Comparison of ENCODE assay signal across 20 cellular contexts in genomic region chr15:54566654-54567053, GRCh38.
DNase-seq lines count a peak whose midpoint lies in the region; ATAC-seq, FAIRE-seq and TF ChIP-seq lines count a peak whose summit lies in the region.
"Had no signal": no experiment of that assay in that cellular context is flagged by ENCODE, and none has a peak within 500 bp of the region (broad histone marks: within the 10 kb centered on the region; RNA-seq: fewer than 3 reads in every experiment).

No MANE protein-coding gene starts in this region.

- H3K36me3 ChIP-seq in GM12878 (ENCODE audit: control insufficient read depth in 2 of 2, insufficient read depth in 2 of 2, low read length in 1 of 2) = no peaks in the 10 kb centered on the region
- H3K36me3 ChIP-seq in neural cell (ENCODE audit: insufficient read depth, low read length) = no peaks in the 10 kb centered on the region
- H3K36me3 ChIP-seq: BLaER1 treated with 17β-estradiol and CSF1 and Interleukin-3, amounts not matched to agents 10 nM and 100 nM had no signal

- peak; percentile 56 for DNase-seq in G401 (ENCODE audit: low spot score)
- DNase-seq in GM12878 (ENCODE audit: low read depth, low spot score) = no peak
- no peak for DNase-seq in NCI-H748 treated with DMSO at 0.1 percent for 48 hours (lab: John Stamatoyannopoulos, UW)
- DNase-seq in SKM-1 treated with dmso at 0.1 percent for 144 hours (lab: John Stamatoyannopoulos, UW; ENCODE audit: unreplicated experiment) = no peak
- DNase-seq in RPMI8226 = no peak
- DNase-seq: AML-193; Caco-2; Calu3; CD4-positive, alpha-beta T cell; CD8-positive, alpha-beta T cell; DMS79 treated with DMSO at 0.1 percent for 48 hours; GDM1 had no signal

- CTCF ChIA-PET in GM12878 (lab: Yijun Ruan, JAX) = interaction anchor here (1.4 to 2.0 kb wide), 3 partner anchors 9 to 40 kb away, joined by 3 to 5 read pairs (median 4); no protein-coding TSS in a partner anchor

- POLR2A ChIA-PET in GM12878 (lab: Charles Lee) = interaction anchor here (0.6 to 1.2 kb wide), 4 partner anchors 9 to 48 kb away, joined by 3 to 6 read pairs (median 4); no protein-coding TSS in a partner anchor

- H3K9me3 ChIP-seq in GM12878 (replicated peaks; ENCODE audit: control insufficient read depth, insufficient read depth, low read length) = no peaks in the 10 kb centered on the region
- H3K9me3 ChIP-seq in neural cell (ENCODE audit: low read length) = no peaks in the 10 kb centered on the region
- H3K9me3 ChIP-seq: A549; BLaER1 treated with 17β-estradiol and CSF1 and Interleukin-3, amounts not matched to agents 10 nM and 100 nM; Caco-2 had no signal

- no peak for TF ChIP-seq POLR2A in GM12878 (IDR thresholded peaks at IDR 0.05; ENCODE audit: low read depth, low read length)

- H4K20me1 ChIP-seq in GM12878 (ENCODE audit: control insufficient read depth, insufficient read depth) (no peaks in the 10 kb centered on the region), neural cell (ENCODE audit: insufficient read depth) (no peaks in the 10 kb centered on the region)
- H4K20me1 ChIP-seq: BLaER1 treated with 17β-estradiol and CSF1 and Interleukin-3, amounts not matched to agents 10 nM and 100 nM had no signal

- H3K4me3 ChIP-seq in GM12878 (no peak overlapping the region), neural cell (ENCODE audit: low read length) (peak overlapping the region; percentile 37)
- H3K4me3 ChIP-seq: A549; BLaER1 treated with 17β-estradiol and CSF1 and Interleukin-3, amounts not matched to agents 10 nM and 100 nM had no signal

- intact Hi-C loops in GM12878 (cut with micrococcal nuclease; ENCODE audit: unreplicated experiment) = no loop called here

- RAD21 ChIA-PET in GM12878 (lab: Charles Lee; ENCODE audit: unreplicated experiment) = interaction anchor here (0.7 to 6.1 kb wide), 7 partner anchors 10 to 655 kb away, joined by 3 to 36 read pairs (median 4); no protein-coding TSS in a partner anchor

- SMC1A ChIA-PET in GM12878 (lab: Charles Lee; ENCODE audit: uncharacterized antibody, unreplicated experiment) = interaction anchor here (0.6 to 4.0 kb wide), 12 partner anchors 10 to 540 kb away, joined by 3 to 16 read pairs (median 4); no protein-coding TSS in a partner anchor

- H3K4me2 ChIP-seq in GM12878 (ENCODE audit: control insufficient read depth, insufficient read depth) (no peak overlapping the region), neural cell (ENCODE audit: low read length) (peak overlapping the region; percentile 36)
- H3K4me2 ChIP-seq: A549; BLaER1 treated with 17β-estradiol and CSF1 and Interleukin-3, amounts not matched to agents 10 nM and 100 nM had no signal

- peak; percentile 50 for ATAC-seq in GM12878
- ATAC-seq: A549; CD8-positive, alpha-beta T cell had no signal

- H3K27me3 ChIP-seq in GM12878 (replicated peaks in 1 of 2; ENCODE audit: control insufficient read depth in 2 of 2, insufficient read depth in 2 of 2, low read length in 1 of 2) = no peaks in the 10 kb centered on the region
- no peaks in the 10 kb centered on the region for H3K27me3 ChIP-seq in neural cell (ENCODE audit: insufficient read depth, low read depth, low read length)
- H3K27me3 ChIP-seq: BLaER1 treated with 17β-estradiol and CSF1 and Interleukin-3, amounts not matched to agents 10 nM and 100 nM had no signal

- WGBS in GM12878 (ENCODE audit: insufficient coverage, insufficient replicate concordance, low lambda C conversion rate, missing lambda C conversion rate) = 21% methylated on average over 5 of the region's 5 CpGs

- TF ChIP-seq RAD21 in GM12878 (IDR thresholded peaks at IDR 0.05; ENCODE audit: insufficient read depth, low read depth, low read length) (no peak), neural cell (conservative IDR thresholded peaks at IDR 0.05) (peak; percentile 32)

- H3K9ac ChIP-seq in GM12878 (ENCODE audit: control insufficient read depth, insufficient read depth, low read length) (no peak overlapping the region), neural cell (ENCODE audit: low read length) (peak overlapping the region; percentile 41)
- H3K9ac ChIP-seq: BLaER1 treated with 17β-estradiol and CSF1 and Interleukin-3, amounts not matched to agents 10 nM and 100 nM had no signal

- H3K27ac ChIP-seq in GM12878 (ENCODE audit: control insufficient read depth, insufficient read depth) (no peak overlapping the region), neural cell (ENCODE audit: low read length) (peak overlapping the region; percentile 82)
- H3K27ac ChIP-seq: 22Rv1; A549; BLaER1 treated with 17β-estradiol and CSF1 and Interleukin-3, amounts not matched to agents 10 nM and 100 nM; C4-2B had no signal

- H3K79me2 ChIP-seq in GM12878 (ENCODE audit: control insufficient read depth, insufficient read depth, low read length) (no peaks in the 10 kb centered on the region), neural cell (replicated peaks; ENCODE audit: insufficient read depth, low read length) (no peaks in the 10 kb centered on the region)

- H3F3A ChIP-seq in neural cell (ENCODE audit: insufficient read depth, low read length, poor library complexity, severe bottlenecking) = no peaks in the 10 kb centered on the region

- no peak overlapping the region for H2AFZ ChIP-seq in GM12878 (ENCODE audit: control insufficient read depth, low read depth, low read length)
- H2AFZ ChIP-seq in neural cell (ENCODE audit: low read depth, low read length) = no peak overlapping the region

- no peaks in the 10 kb centered on the region for H3K4me1 ChIP-seq in GM12878 (ENCODE audit: control insufficient read depth, insufficient read depth, low read length)
- H3K4me1 ChIP-seq: A549, Caco-2 had no signal

- no peaks in the 10 kb centered on the region for H3K9me2 ChIP-seq in neural cell (ENCODE audit: insufficient read depth, low read length)

- no peak for TF ChIP-seq EP300 in GM12878 (IDR thresholded peaks at IDR 0.05; ENCODE audit: borderline replicate concordance in 1 of 2, control insufficient read depth in 1 of 2, low read depth in 2 of 2, low read length in 2 of 2)
- TF ChIP-seq EP300 in neural cell (conservative IDR thresholded peaks at IDR 0.05; ENCODE audit: poor library complexity, severe bottlenecking) = peak; percentile 68

- TF ChIP-seq CTCF in GM12878 (IDR thresholded peaks at IDR 0.05 in 2 of 3, conservative IDR thresholded peaks at IDR 0.05 in 1 of 3; ENCODE audit: control insufficient read depth in 2 of 3, extremely low read depth in 1 of 3, insufficient read depth in 1 of 3, low read depth in 3 of 3, low read length in 3 of 3) (no peak), neural cell (IDR thresholded peaks at IDR 0.05; ENCODE audit: poor library complexity, severe bottlenecking) (no peak)

- BruUV-seq in GM12878 (replicated peaks; lab: Mats Ljungman, UMichigan) = no TSS peak

- FAIRE-seq in GM12878 (lab: Jason Lieb, UNC) = no peak
- FAIRE-seq: A549, D721Med, GM12891, GM19239 had no signal

- in situ Hi-C loops in G401 (cut with HindIII; ENCODE audit: low sequenced_read_pairs) = no loop called here
- in situ Hi-C loops in GM12878 (cut with MboI) = no loop called here

TF ChIP-seq in GM12878, 131 proteins besides CTCF, POLR2A, EP300 and RAD21:
- no peak for TF ChIP-seq STAT3 (IDR thresholded peaks at IDR 0.05; ENCODE audit: low read depth, low read length)
- TF ChIP-seq MEF2B (IDR thresholded peaks at IDR 0.05; ENCODE audit: partially characterized antibody, poor library complexity, severe bottlenecking) = peak; percentile 17

TF ChIP-seq in neural cell, 6 proteins besides CTCF, POLR2A, EP300 and RAD21:
- no peak for TF ChIP-seq EZH2 (IDR thresholded peaks at IDR 0.05; ENCODE audit: borderline replicate concordance, insufficient read depth, low read length, poor library complexity, severe bottlenecking)
- peak; percentile 76 for TF ChIP-seq REST (IDR thresholded peaks at IDR 0.05; ENCODE audit: borderline replicate concordance)
- TF ChIP-seq MXI1 (conservative IDR thresholded peaks at IDR 0.05; ENCODE audit: poor library complexity, severe bottlenecking) = no peak
- TF ChIP-seq TAF1 (IDR thresholded peaks at IDR 0.05; ENCODE audit: low read depth) = no peak
- TF ChIP-seq POLR2AphosphoS5 (IDR thresholded peaks at IDR 0.05) = peak; percentile 57
- peak; percentile 29 for TF ChIP-seq SMC3 (conservative IDR thresholded peaks at IDR 0.05; ENCODE audit: poor library complexity)
